Comparison of ENCODE assay signal across 1 cellular context in the genomic region with DNA sequence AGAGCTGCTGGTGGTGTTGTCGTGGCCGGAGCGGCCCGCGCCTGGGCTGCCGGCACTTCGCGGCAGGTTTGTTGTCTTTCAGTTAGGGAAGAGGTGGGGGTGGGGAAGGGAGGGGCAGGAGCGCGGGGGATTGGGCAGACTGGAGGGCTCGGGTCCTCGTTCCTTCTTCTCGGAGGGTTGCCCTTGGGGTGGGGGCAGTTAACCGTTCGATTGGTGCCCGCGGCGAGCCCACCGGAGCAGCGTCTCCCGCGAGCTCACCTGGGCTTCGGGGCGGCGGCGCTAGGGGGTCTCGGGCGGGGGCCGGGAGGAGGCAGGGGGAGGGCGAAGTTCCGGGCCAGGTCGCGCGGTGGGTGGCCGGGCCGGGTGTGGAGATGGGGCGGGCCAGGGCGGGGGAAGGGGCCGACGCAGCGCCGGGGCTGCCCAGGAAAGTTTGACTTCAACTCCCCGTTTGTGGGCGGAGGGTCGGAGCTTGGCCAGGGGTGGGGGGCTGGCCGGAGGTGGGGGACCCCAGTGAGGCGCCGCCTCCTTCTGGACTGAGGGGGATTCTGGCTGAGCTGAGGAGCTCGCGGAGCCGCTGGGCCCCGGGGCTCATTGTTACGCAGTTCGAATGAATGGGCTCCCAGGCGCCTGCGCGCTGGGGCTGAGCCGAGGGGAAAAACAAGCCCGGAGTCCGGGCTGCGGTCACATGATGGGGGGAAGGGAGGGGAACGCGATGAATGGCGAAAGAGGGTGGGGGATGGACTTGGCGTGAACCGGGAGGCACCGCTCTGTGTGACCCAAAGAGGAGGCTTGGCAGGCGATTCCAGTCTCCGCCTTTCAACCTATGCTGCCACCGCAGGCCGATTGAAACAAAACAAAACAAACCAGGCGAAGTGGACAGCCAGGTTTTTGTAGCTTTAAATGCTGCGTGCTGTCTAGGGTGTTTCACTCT.
TF ChIP-seq lines count a peak whose summit lies in the region.

No MANE protein-coding gene starts in this region.

TF ChIP-seq in GM12878, 131 proteins besides CTCF, POLR2A, EP300 and RAD21 (continued from another document):
- TF ChIP-seq, protein P1, sequence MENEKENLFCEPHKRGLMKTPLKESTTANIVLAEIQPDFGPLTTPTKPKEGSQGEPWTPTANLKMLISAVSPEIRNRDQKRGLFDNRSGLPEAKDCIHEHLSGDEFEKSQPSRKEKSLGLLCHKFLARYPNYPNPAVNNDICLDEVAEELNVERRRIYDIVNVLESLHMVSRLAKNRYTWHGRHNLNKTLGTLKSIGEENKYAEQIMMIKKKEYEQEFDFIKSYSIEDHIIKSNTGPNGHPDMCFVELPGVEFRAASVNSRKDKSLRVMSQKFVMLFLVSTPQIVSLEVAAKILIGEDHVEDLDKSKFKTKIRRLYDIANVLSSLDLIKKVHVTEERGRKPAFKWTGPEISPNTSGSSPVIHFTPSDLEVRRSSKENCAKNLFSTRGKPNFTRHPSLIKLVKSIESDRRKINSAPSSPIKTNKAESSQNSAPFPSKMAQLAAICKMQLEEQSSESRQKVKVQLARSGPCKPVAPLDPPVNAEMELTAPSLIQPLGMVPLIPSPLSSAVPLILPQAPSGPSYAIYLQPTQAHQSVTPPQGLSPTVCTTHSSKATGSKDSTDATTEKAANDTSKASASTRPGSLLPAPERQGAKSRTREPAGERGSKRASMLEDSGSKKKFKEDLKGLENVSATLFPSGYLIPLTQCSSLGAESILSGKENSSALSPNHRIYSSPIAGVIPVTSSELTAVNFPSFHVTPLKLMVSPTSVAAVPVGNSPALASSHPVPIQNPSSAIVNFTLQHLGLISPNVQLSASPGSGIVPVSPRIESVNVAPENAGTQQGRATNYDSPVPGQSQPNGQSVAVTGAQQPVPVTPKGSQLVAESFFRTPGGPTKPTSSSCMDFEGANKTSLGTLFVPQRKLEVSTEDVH (IDR thresholded peaks at IDR 0.05; ENCODE audit: low read depth, partially characterized antibody): peak; percentile 49
- peak; percentile 82; the same call in 2 of the 3 replicates for TF ChIP-seq POU2F2 (IDR thresholded peaks at IDR 0.05; ENCODE audit: borderline replicate concordance, low read depth, low read length)
- TF ChIP-seq, protein P2, sequence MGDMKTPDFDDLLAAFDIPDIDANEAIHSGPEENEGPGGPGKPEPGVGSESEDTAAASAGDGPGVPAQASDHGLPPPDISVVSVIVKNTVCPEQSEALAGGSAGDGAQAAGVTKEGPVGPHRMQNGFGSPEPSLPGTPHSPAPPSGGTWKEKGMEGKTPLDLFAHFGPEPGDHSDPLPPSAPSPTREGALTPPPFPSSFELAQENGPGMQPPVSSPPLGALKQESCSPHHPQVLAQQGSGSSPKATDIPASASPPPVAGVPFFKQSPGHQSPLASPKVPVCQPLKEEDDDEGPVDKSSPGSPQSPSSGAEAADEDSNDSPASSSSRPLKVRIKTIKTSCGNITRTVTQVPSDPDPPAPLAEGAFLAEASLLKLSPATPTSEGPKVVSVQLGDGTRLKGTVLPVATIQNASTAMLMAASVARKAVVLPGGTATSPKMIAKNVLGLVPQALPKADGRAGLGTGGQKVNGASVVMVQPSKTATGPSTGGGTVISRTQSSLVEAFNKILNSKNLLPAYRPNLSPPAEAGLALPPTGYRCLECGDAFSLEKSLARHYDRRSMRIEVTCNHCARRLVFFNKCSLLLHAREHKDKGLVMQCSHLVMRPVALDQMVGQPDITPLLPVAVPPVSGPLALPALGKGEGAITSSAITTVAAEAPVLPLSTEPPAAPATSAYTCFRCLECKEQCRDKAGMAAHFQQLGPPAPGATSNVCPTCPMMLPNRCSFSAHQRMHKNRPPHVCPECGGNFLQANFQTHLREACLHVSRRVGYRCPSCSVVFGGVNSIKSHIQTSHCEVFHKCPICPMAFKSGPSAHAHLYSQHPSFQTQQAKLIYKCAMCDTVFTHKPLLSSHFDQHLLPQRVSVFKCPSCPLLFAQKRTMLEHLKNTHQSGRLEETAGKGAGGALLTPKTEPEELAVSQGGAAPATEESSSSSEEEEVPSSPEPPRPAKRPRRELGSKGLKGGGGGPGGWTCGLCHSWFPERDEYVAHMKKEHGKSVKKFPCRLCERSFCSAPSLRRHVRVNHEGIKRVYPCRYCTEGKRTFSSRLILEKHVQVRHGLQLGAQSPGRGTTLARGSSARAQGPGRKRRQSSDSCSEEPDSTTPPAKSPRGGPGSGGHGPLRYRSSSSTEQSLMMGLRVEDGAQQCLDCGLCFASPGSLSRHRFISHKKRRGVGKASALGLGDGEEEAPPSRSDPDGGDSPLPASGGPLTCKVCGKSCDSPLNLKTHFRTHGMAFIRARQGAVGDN (IDR thresholded peaks at IDR 0.05): 0 out of 2 replicates have a peak, but pooled peaks have one; percentile 40
- TF ChIP-seq ATF3 (IDR thresholded peaks at IDR 0.05; ENCODE audit: borderline replicate concordance, extremely low read depth, low read depth, low read length): peak; percentile 79; the same call in 1 of the 2 replicates
- TF ChIP-seq BMI1 (IDR thresholded peaks at IDR 0.05; ENCODE audit: borderline replicate concordance): no peak
- TF ChIP-seq HDAC2 (IDR thresholded peaks at IDR 0.05): no peak
- TF ChIP-seq SUPT20H (IDR thresholded peaks at IDR 0.05; ENCODE audit: borderline replicate concordance, control insufficient read depth, low read depth, low read length): no peak
- TF ChIP-seq MXI1 (IDR thresholded peaks at IDR 0.05; ENCODE audit: low read depth, low read length): peak; percentile 57
- no peak; the same call in 1 of the 2 replicates for TF ChIP-seq CHD1 (IDR thresholded peaks at IDR 0.05; ENCODE audit: low read depth, low read length)
- TF ChIP-seq GABPA (IDR thresholded peaks at IDR 0.05; ENCODE audit: low read depth): no peak
- no peak for TF ChIP-seq ZZZ3 (IDR thresholded peaks at IDR 0.05; ENCODE audit: control insufficient read depth, insufficient read length, low read depth)
- no peak for TF ChIP-seq SRF (IDR thresholded peaks at IDR 0.05; ENCODE audit: low read depth in 2 of 2, low read length in 2 of 2)
- TF ChIP-seq, protein P3, sequence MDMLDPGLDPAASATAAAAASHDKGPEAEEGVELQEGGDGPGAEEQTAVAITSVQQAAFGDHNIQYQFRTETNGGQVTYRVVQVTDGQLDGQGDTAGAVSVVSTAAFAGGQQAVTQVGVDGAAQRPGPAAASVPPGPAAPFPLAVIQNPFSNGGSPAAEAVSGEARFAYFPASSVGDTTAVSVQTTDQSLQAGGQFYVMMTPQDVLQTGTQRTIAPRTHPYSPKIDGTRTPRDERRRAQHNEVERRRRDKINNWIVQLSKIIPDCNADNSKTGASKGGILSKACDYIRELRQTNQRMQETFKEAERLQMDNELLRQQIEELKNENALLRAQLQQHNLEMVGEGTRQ (IDR thresholded peaks at IDR 0.05; ENCODE audit: borderline replicate concordance, low read depth, low read length): peak; percentile 78
- no peak for TF ChIP-seq E4F1 (IDR thresholded peaks at IDR 0.05; ENCODE audit: borderline replicate concordance, partially characterized antibody)
- TF ChIP-seq EZH2 (IDR thresholded peaks at IDR 0.05; ENCODE audit: borderline replicate concordance, control insufficient read depth, low read depth, low read length): no peak
